Comparison of ENCODE assay signal across 1 cellular context in genomic region chr1:15145327-15145726, GRCh38.
TF ChIP-seq lines count a peak whose summit lies in the region.

No MANE protein-coding gene starts in this region.

TF ChIP-seq in HepG2, 621 proteins besides CTCF, POLR2A, EP300 and RAD21 (continued from another document and continues in another):
- TF ChIP-seq, protein P1, sequence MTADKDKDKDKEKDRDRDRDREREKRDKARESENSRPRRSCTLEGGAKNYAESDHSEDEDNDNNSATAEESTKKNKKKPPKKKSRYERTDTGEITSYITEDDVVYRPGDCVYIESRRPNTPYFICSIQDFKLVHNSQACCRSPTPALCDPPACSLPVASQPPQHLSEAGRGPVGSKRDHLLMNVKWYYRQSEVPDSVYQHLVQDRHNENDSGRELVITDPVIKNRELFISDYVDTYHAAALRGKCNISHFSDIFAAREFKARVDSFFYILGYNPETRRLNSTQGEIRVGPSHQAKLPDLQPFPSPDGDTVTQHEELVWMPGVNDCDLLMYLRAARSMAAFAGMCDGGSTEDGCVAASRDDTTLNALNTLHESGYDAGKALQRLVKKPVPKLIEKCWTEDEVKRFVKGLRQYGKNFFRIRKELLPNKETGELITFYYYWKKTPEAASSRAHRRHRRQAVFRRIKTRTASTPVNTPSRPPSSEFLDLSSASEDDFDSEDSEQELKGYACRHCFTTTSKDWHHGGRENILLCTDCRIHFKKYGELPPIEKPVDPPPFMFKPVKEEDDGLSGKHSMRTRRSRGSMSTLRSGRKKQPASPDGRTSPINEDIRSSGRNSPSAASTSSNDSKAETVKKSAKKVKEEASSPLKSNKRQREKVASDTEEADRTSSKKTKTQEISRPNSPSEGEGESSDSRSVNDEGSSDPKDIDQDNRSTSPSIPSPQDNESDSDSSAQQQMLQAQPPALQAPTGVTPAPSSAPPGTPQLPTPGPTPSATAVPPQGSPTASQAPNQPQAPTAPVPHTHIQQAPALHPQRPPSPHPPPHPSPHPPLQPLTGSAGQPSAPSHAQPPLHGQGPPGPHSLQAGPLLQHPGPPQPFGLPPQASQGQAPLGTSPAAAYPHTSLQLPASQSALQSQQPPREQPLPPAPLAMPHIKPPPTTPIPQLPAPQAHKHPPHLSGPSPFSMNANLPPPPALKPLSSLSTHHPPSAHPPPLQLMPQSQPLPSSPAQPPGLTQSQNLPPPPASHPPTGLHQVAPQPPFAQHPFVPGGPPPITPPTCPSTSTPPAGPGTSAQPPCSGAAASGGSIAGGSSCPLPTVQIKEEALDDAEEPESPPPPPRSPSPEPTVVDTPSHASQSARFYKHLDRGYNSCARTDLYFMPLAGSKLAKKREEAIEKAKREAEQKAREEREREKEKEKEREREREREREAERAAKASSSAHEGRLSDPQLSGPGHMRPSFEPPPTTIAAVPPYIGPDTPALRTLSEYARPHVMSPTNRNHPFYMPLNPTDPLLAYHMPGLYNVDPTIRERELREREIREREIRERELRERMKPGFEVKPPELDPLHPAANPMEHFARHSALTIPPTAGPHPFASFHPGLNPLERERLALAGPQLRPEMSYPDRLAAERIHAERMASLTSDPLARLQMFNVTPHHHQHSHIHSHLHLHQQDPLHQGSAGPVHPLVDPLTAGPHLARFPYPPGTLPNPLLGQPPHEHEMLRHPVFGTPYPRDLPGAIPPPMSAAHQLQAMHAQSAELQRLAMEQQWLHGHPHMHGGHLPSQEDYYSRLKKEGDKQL (CRISPR knock-in tag; IDR thresholded peaks at IDR 0.05; ENCODE audit: low read depth): peak; percentile 79; the same call in 1 of the 2 replicates
- TF ChIP-seq, protein P2, sequence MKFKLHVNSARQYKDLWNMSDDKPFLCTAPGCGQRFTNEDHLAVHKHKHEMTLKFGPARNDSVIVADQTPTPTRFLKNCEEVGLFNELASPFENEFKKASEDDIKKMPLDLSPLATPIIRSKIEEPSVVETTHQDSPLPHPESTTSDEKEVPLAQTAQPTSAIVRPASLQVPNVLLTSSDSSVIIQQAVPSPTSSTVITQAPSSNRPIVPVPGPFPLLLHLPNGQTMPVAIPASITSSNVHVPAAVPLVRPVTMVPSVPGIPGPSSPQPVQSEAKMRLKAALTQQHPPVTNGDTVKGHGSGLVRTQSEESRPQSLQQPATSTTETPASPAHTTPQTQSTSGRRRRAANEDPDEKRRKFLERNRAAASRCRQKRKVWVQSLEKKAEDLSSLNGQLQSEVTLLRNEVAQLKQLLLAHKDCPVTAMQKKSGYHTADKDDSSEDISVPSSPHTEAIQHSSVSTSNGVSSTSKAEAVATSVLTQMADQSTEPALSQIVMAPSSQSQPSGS (CRISPR knock-in tag; IDR thresholded peaks at IDR 0.05): 0 out of 2 replicates have a peak, but pooled peaks have one; percentile 38
- TF ChIP-seq TCF7 (IDR thresholded peaks at IDR 0.05; ENCODE audit: low read depth) (peak; percentile 78), GABPB1 (CRISPR knock-in tag; IDR thresholded peaks at IDR 0.05) (no peak), YEATS2 (CRISPR knock-in tag; IDR thresholded peaks at IDR 0.05; ENCODE audit: borderline replicate concordance) (no peak), ZNF607 (CRISPR knock-in tag; IDR thresholded peaks at IDR 0.05; ENCODE audit: borderline replicate concordance) (no peak), PCBP2 (optimal IDR thresholded peaks at IDR 0.05; ENCODE audit: low read depth, low read length, poor library complexity, severe bottlenecking) (no peak), ZFP1 (CRISPR knock-in tag; IDR thresholded peaks at IDR 0.05) (peak; percentile 66; the same call in 1 of the 2 replicates), ZFP36L1 (CRISPR knock-in tag; IDR thresholded peaks at IDR 0.05) (no peak), ZZZ3 (CRISPR knock-in tag; IDR thresholded peaks at IDR 0.05; ENCODE audit: borderline replicate concordance) (no peak), ATF7-NPFF (CRISPR knock-in tag; IDR thresholded peaks at IDR 0.05; ENCODE audit: low read depth) (no peak), ZNF83 (CRISPR knock-in tag; IDR thresholded peaks at IDR 0.05; ENCODE audit: borderline replicate concordance) (no peak), ZNF143 (CRISPR knock-in tag; IDR thresholded peaks at IDR 0.05) (0 out of 2 replicates have a peak, but pooled peaks have one; percentile 37), SAFB2 (CRISPR knock-in tag; IDR thresholded peaks at IDR 0.05; ENCODE audit: borderline replicate concordance, low read depth) (0 out of 2 replicates have a peak, but pooled peaks have one; percentile 41), SNRNP70 (IDR thresholded peaks at IDR 0.05; ENCODE audit: low read depth, low read length) (no peak), CHCHD3 (CRISPR knock-in tag; IDR thresholded peaks at IDR 0.05) (no peak), ZNF670 (CRISPR knock-in tag; IDR thresholded peaks at IDR 0.05; ENCODE audit: borderline replicate concordance) (no peak), ZNF562 (CRISPR knock-in tag; IDR thresholded peaks at IDR 0.05; ENCODE audit: borderline replicate concordance) (no peak), ZNF740 (CRISPR knock-in tag; IDR thresholded peaks at IDR 0.05) (no peak), AHDC1 (CRISPR knock-in tag; IDR thresholded peaks at IDR 0.05; ENCODE audit: borderline replicate concordance) (peak; percentile 49; the same call in 1 of the 2 replicates), ZNF3 (CRISPR knock-in tag; IDR thresholded peaks at IDR 0.05) (no peak), KMT2A (CRISPR knock-in tag; IDR thresholded peaks at IDR 0.05) (no peak), ZNF878 (CRISPR knock-in tag; IDR thresholded peaks at IDR 0.05) (no peak), PRDM15 (CRISPR knock-in tag; IDR thresholded peaks at IDR 0.05) (no peak), PAWR (CRISPR knock-in tag; IDR thresholded peaks at IDR 0.05; ENCODE audit: borderline replicate concordance) (no peak), ZNF891 (CRISPR knock-in tag; IDR thresholded peaks at IDR 0.05) (no peak)
- TF ChIP-seq, protein P3, sequence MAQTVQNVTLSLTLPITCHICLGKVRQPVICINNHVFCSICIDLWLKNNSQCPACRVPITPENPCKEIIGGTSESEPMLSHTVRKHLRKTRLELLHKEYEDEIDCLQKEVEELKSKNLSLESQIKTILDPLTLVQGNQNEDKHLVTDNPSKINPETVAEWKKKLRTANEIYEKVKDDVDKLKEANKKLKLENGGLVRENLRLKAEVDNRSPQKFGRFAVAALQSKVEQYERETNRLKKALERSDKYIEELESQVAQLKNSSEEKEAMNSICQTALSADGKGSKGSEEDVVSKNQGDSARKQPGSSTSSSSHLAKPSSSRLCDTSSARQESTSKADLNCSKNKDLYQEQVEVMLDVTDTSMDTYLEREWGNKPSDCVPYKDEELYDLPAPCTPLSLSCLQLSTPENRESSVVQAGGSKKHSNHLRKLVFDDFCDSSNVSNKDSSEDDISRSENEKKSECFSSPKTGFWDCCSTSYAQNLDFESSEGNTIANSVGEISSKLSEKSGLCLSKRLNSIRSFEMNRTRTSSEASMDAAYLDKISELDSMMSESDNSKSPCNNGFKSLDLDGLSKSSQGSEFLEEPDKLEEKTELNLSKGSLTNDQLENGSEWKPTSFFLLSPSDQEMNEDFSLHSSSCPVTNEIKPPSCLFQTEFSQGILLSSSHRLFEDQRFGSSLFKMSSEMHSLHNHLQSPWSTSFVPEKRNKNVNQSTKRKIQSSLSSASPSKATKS (CRISPR knock-in tag; IDR thresholded peaks at IDR 0.05): no peak
- TF ChIP-seq, protein P4, sequence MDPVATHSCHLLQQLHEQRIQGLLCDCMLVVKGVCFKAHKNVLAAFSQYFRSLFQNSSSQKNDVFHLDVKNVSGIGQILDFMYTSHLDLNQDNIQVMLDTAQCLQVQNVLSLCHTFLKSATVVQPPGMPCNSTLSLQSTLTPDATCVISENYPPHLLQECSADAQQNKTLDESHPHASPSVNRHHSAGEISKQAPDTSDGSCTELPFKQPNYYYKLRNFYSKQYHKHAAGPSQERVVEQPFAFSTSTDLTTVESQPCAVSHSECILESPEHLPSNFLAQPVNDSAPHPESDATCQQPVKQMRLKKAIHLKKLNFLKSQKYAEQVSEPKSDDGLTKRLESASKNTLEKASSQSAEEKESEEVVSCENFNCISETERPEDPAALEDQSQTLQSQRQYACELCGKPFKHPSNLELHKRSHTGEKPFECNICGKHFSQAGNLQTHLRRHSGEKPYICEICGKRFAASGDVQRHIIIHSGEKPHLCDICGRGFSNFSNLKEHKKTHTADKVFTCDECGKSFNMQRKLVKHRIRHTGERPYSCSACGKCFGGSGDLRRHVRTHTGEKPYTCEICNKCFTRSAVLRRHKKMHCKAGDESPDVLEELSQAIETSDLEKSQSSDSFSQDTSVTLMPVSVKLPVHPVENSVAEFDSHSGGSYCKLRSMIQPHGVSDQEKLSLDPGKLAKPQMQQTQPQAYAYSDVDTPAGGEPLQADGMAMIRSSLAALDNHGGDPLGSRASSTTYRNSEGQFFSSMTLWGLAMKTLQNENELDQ (CRISPR knock-in tag; IDR thresholded peaks at IDR 0.05; ENCODE audit: borderline replicate concordance): no peak
- TF ChIP-seq, protein P5, sequence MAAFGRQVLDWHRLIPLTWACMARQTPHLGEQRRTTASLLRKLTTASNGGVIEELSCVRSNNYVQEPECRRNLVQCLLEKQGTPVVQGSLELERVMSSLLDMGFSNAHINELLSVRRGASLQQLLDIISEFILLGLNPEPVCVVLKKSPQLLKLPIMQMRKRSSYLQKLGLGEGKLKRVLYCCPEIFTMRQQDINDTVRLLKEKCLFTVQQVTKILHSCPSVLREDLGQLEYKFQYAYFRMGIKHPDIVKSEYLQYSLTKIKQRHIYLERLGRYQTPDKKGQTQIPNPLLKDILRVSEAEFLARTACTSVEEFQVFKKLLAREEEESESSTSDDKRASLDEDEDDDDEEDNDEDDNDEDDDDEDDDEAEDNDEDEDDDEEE (CRISPR knock-in tag; IDR thresholded peaks at IDR 0.05): no peak
- TF ChIP-seq, protein P6, sequence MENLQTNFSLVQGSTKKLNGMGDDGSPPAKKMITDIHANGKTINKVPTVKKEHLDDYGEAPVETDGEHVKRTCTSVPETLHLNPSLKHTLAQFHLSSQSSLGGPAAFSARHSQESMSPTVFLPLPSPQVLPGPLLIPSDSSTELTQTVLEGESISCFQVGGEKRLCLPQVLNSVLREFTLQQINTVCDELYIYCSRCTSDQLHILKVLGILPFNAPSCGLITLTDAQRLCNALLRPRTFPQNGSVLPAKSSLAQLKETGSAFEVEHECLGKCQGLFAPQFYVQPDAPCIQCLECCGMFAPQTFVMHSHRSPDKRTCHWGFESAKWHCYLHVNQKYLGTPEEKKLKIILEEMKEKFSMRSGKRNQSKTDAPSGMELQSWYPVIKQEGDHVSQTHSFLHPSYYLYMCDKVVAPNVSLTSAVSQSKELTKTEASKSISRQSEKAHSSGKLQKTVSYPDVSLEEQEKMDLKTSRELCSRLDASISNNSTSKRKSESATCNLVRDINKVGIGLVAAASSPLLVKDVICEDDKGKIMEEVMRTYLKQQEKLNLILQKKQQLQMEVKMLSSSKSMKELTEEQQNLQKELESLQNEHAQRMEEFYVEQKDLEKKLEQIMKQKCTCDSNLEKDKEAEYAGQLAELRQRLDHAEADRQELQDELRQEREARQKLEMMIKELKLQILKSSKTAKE (CRISPR knock-in tag; IDR thresholded peaks at IDR 0.05; ENCODE audit: borderline replicate concordance): peak; percentile 98
